In the genomic region with DNA sequence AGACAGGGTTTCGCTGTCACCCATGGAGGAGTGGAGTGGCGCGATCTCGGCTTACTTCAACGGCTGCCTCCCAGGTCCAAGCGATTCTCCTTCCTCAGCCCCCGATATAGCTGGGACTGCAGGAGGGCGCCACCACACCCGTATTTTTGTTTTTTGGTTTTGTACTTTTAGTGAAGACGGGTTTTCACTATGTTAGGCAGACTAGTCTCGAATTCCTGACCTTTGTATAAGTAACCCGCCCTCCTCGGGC, we compare ENCODE assay signal across 8 cellular contexts.
DNase-seq lines count a peak whose midpoint lies in the region; ATAC-seq and TF ChIP-seq lines count a peak whose summit lies in the region.

No MANE protein-coding gene starts in this region.

- H3K4me2 ChIP-seq in OCI-LY3 (ENCODE audit: low read length) (peak overlapping the region; percentile 86), osteoblast (ENCODE audit: insufficient read depth, low read length) (peak overlapping the region; percentile 99)

- H3K27ac ChIP-seq in OCI-LY3 (ENCODE audit: low read length) (peak overlapping the region; percentile 80), esophagus (ENCODE audit: low read depth in 2 of 2, low read length in 1 of 2) (peak overlapping the region; percentile 92 to 94), osteoblast (ENCODE audit: low read depth, low read length) (peak overlapping the region; percentile 74)

- peak; percentile 7 for ATAC-seq in HG02588 (IDR thresholded peaks at IDR 0.05; ENCODE audit: unreplicated experiment)

- DNase-seq in SHP77 (lab: John Stamatoyannopoulos, UW) (peak; percentile 72 to 80), SHP77 treated with DMSO at 0.1 percent for 48 hours (lab: John Stamatoyannopoulos, UW) (no peak), osteoblast (ENCODE audit: insufficient read length, low spot score, missing footprints) (no peak), hepatic stellate cell (ENCODE audit: low spot score) (no peak), SW 1271 (lab: John Stamatoyannopoulos, UW) (no peak)

- no peaks in the 10 kb centered on the region for H3K36me3 ChIP-seq in OCI-LY3 (replicated peaks; ENCODE audit: low read depth, low read length)
- H3K36me3 ChIP-seq in esophagus (ENCODE audit: control insufficient read depth in 2 of 2, insufficient read depth in 2 of 2, low read length in 1 of 2) = no peaks in the 10 kb centered on the region
- H3K36me3 ChIP-seq in osteoblast (ENCODE audit: insufficient read depth, low read length) = no peaks in the 10 kb centered on the region

- peak overlapping the region; percentile 85 for H3K9ac ChIP-seq in OCI-LY3 (ENCODE audit: low read length)

- no peaks in the 10 kb centered on the region for H3K27me3 ChIP-seq in OCI-LY3 (ENCODE audit: low read depth, low read length)
- H3K27me3 ChIP-seq in esophagus (ENCODE audit: control insufficient read depth in 1 of 2, insufficient read depth in 2 of 2, low read length in 2 of 2) = no peaks in the 10 kb centered on the region
- H3K27me3 ChIP-seq in osteoblast (ENCODE audit: insufficient read depth, low read length) = peaks cover 11% of the 10 kb centered on the region

- TF ChIP-seq CTCF in OCI-LY3 (IDR thresholded peaks at IDR 0.05; ENCODE audit: low read depth, low read length) (no peak), osteoblast (IDR thresholded peaks at IDR 0.05; ENCODE audit: extremely low read depth, low read depth, low read length) (no peak)

- H4K20me1 ChIP-seq in OCI-LY3 (ENCODE audit: insufficient read depth, low read length) (no peaks in the 10 kb centered on the region), osteoblast (ENCODE audit: insufficient read depth, low read length) (no peaks in the 10 kb centered on the region)

- no peaks in the 10 kb centered on the region; the same call in 1 of the 2 replicates for H3K9me3 ChIP-seq in OCI-LY3 (ENCODE audit: insufficient read depth, low read length)
- no peaks in the 10 kb centered on the region for H3K9me3 ChIP-seq in esophagus (ENCODE audit: control insufficient read depth in 2 of 2, insufficient read depth in 1 of 2, low read depth in 1 of 2, low read length in 1 of 2)
- no peaks in the 10 kb centered on the region for H3K9me3 ChIP-seq in osteoblast (ENCODE audit: low read depth, low read length)

- H3K79me2 ChIP-seq in OCI-LY3 (ENCODE audit: low read length) (no peaks in the 10 kb centered on the region), osteoblast (ENCODE audit: insufficient read depth, low read length) (no peaks in the 10 kb centered on the region)

- H2AFZ ChIP-seq in OCI-LY3 (ENCODE audit: low read depth, low read length) (peak overlapping the region; percentile 91), osteoblast (ENCODE audit: low read length) (peak overlapping the region; percentile 100)

- H3K4me1 ChIP-seq in OCI-LY3 (ENCODE audit: low read length) = no peaks in the 10 kb centered on the region
- peaks cover 0 to 2% of the 10 kb centered on the region in 2 donors for H3K4me1 ChIP-seq in esophagus (ENCODE audit: control insufficient read depth in 2 of 2, insufficient read depth in 2 of 2, low read length in 1 of 2)
- H3K4me1 ChIP-seq in osteoblast (ENCODE audit: insufficient read depth, low read length) = peaks cover 2% of the 10 kb centered on the region

- peak overlapping the region; percentile 80 for H3K4me3 ChIP-seq in OCI-LY3 (ENCODE audit: low read length)
- peak overlapping the region; percentile 68 to 69 for H3K4me3 ChIP-seq in esophagus (ENCODE audit: low read depth in 1 of 2, low read length in 2 of 2)
- H3K4me3 ChIP-seq in osteoblast (ENCODE audit: insufficient read depth, low read length) = peak overlapping the region; percentile 80

- WGBS in esophagus, 2 donors = 0% methylated on average over 13 of the region's 13 CpGs

Comparison
In these comparisons a context has a peak if more than half of its experiments do, and no peak if none do; other contexts are left out.
1. DNase-seq: peak in SHP77 (2 of 2); none in SHP77 treated with DMSO at 0.1 percent for 48 hours (single experiment), osteoblast (single experiment), hepatic stellate cell (single experiment) and SW 1271 (0 of 2).
2. Peak in every context shown above with its lines, with median percentiles within 50 percentile points of each other: H3K27ac ChIP-seq and H3K4me3 ChIP-seq.